Comparison of ENCODE assay signal across 11 cellular contexts in genomic region chr3:101898752-101899169, GRCh38. TPM values are rescaled to one million over a fixed set of nuclear protein-coding genes. Genes with fewer than 3 reads are reported as not detected.
DNase-seq lines count a peak whose midpoint lies in the region; ATAC-seq, FAIRE-seq and TF ChIP-seq lines count a peak whose summit lies in the region.
"Had no signal": no experiment of that assay in that cellular context is flagged by ENCODE, and none has a peak within 500 bp of the region (broad histone marks: within the 10 kb centered on the region; RNA-seq: fewer than 3 reads in every experiment).

No MANE protein-coding gene starts in this region.

- no peak overlapping the region for H3K27ac Mint-ChIP-seq in effector memory CD8-positive, alpha-beta T cell
- H3K27ac Mint-ChIP-seq: activated naive CD4-positive, alpha-beta T cell treated with anti-CD3 and anti-CD28 coated beads, Interleukin-2, amount 50 U/mL, for 24 hours had no signal

- no peaks in the 10 kb centered on the region for H3K27me3 Mint-ChIP-seq in effector memory CD8-positive, alpha-beta T cell
- H3K27me3 Mint-ChIP-seq: activated naive CD4-positive, alpha-beta T cell treated with anti-CD3 and anti-CD28 coated beads, Interleukin-2, amount 50 U/mL, for 24 hours had no signal

- no peaks in the 10 kb centered on the region for H3K9me3 Mint-ChIP-seq in effector memory CD8-positive, alpha-beta T cell
- H3K9me3 Mint-ChIP-seq: activated naive CD4-positive, alpha-beta T cell treated with anti-CD3 and anti-CD28 coated beads, Interleukin-2, amount 50 U/mL, for 24 hours had no signal

- DNase-seq in GM12891 (ENCODE audit: insufficient read length, low spot score) (no peak), frontal cortex (ENCODE audit: low spot score in 2 of 2) (no peak), NCI-H2196 (lab: John Stamatoyannopoulos, UW; ENCODE audit: unreplicated experiment) (no peak), LoVo (ENCODE audit: low spot score) (no peak), EL (no peak)
- DNase-seq in effector memory CD8-positive, alpha-beta T cell = no peak
- DNase-seq: DND-41, NCI-H748 treated with DMSO at 0.1 percent for 48 hours had no signal

- FAIRE-seq in GM12891 (lab: Jason Lieb, UNC) (peak; percentile 89), frontal cortex (lab: Jason Lieb, UNC) (no peak)

- peak; percentile 88 for ATAC-seq in GM21423 (IDR thresholded peaks at IDR 0.05; ENCODE audit: unreplicated experiment)
- ATAC-seq in HG03432 (IDR thresholded peaks at IDR 0.05; ENCODE audit: unreplicated experiment) = peak; percentile 91
- peak; percentile 59 for ATAC-seq in effector memory CD8-positive, alpha-beta T cell (replicated peaks)

- no peaks in the 10 kb centered on the region for H3K4me1 Mint-ChIP-seq in effector memory CD8-positive, alpha-beta T cell (ENCODE audit: low read depth in 2 of 2)

- H3K4me3 Mint-ChIP-seq in effector memory CD8-positive, alpha-beta T cell = no peak overlapping the region
- H3K4me3 Mint-ChIP-seq: activated naive CD4-positive, alpha-beta T cell treated with anti-CD3 and anti-CD28 coated beads, Interleukin-2, amount 50 U/mL, for 24 hours had no signal

- TF ChIP-seq POLR2A in GM12891 (IDR thresholded peaks at IDR 0.05; ENCODE audit: low read depth, low read length) = no peak

- H3K36me3 Mint-ChIP-seq in effector memory CD8-positive, alpha-beta T cell (ENCODE audit: insufficient read depth) = no peaks in the 10 kb centered on the region

TF ChIP-seq in GM12891, 5 proteins besides CTCF, POLR2A, EP300 and RAD21:
- TF ChIP-seq SPI1 (IDR thresholded peaks at IDR 0.05; ENCODE audit: low read depth, low read length) (peak; percentile 99), POLR2AphosphoS5 (IDR thresholded peaks at IDR 0.05; ENCODE audit: low read depth, low read length) (peak; percentile 28; the same call in 1 of the 2 replicates), TAF1 (IDR thresholded peaks at IDR 0.05; ENCODE audit: low read depth, low read length) (no peak; the same call in 1 of the 2 replicates)

RNA-seq across cellular contexts. Expression of gene NFKBIZ, which starts 49.4 kb away (rescaled TPM):
- polyA plus RNA-seq in GM12891 (2012; ENCODE audit: low read depth, missing spikeins) = 30.5 TPM
- total RNA-seq in frontal cortex = 2.4 TPM
